In genomic region chr4:17812125-17812524, GRCh38 we compare ENCODE assay signal across 10 cellular contexts. TPM values are rescaled to one million over a fixed set of nuclear protein-coding genes. Genes with fewer than 3 reads are reported as not detected.
DNase-seq lines count a peak whose midpoint lies in the region; ATAC-seq and TF ChIP-seq lines count a peak whose summit lies in the region.
"Had no signal": no experiment of that assay in that cellular context is flagged by ENCODE, and none has a peak within 500 bp of the region (broad histone marks: within the 10 kb centered on the region; RNA-seq: fewer than 3 reads in every experiment).

No MANE protein-coding gene starts in this region.

- POLR2A ChIA-PET in BJ (lab: Charles Lee) (no interaction called here), HEK293 (lab: Yijun Ruan, JAX) (no interaction called here)
- POLR2A ChIA-PET in activated CD4-positive, alpha-beta memory T cell treated with anti-CD3 and anti-CD28 coated beads for 36 hours (lab: Charles Lee) = interaction anchor here (1.6 kb wide), 1 partner anchor 234 kb away, joined by 4 read pairs; no protein-coding TSS in a partner anchor

- H3K27ac ChIP-seq in HEK293 (ENCODE audit: extremely low read depth, low read depth, low read length) (no peak overlapping the region), coronary artery (no peak overlapping the region)

- peak overlapping the region; percentile 94 for H3K4me3 Mint-ChIP-seq in activated CD4-positive, alpha-beta memory T cell treated with anti-CD3 and anti-CD28 coated beads for 36 hours

- peaks cover 31% of the 10 kb centered on the region for H3K4me1 Mint-ChIP-seq in activated CD4-positive, alpha-beta memory T cell treated with anti-CD3 and anti-CD28 coated beads for 36 hours (ENCODE audit: low read depth)

- H3K9me3 Mint-ChIP-seq in activated CD4-positive, alpha-beta memory T cell treated with anti-CD3 and anti-CD28 coated beads for 36 hours = no peaks in the 10 kb centered on the region

- H3K9me3 ChIP-seq in HEK293 (ENCODE audit: control insufficient read depth, insufficient read depth, low read depth, low read length) = no peaks in the 10 kb centered on the region
- H3K9me3 ChIP-seq in iPS-15b (ENCODE audit: control insufficient read depth, insufficient read depth, low read length) = no peaks in the 10 kb centered on the region

- H3K27me3 ChIP-seq in BJ (ENCODE audit: control insufficient read depth, insufficient read depth, low read length) = no peaks in the 10 kb centered on the region
- H3K27me3 ChIP-seq in iPS-15b (ENCODE audit: control insufficient read depth, insufficient read depth, low read length) = no peaks in the 10 kb centered on the region

- CTCF ChIA-PET in BJ (lab: Yijun Ruan, JAX) (interaction anchor here (1.0 kb wide), 1 partner anchor 263 kb away, joined by 3 read pairs; no protein-coding TSS in a partner anchor), HEK293 (lab: Yijun Ruan, JAX) (interaction anchor here (0.6 kb wide), 1 partner anchor 208 kb away, joined by 3 read pairs; no protein-coding TSS in a partner anchor)
- CTCF ChIA-PET in activated CD4-positive, alpha-beta memory T cell treated with anti-CD3 and anti-CD28 coated beads for 36 hours (lab: Charles Lee) = no interaction called here

- TF ChIP-seq CTCF in BJ (IDR thresholded peaks at IDR 0.05; ENCODE audit: insufficient read depth, low read depth, low read length) = no peak
- no peak for TF ChIP-seq CTCF in HEK293 (tag by site-specific recombination; IDR thresholded peaks at IDR 0.05)
- no peak for TF ChIP-seq CTCF in coronary artery (IDR thresholded peaks at IDR 0.05)

- H3K36me3 Mint-ChIP-seq in activated CD4-positive, alpha-beta memory T cell treated with anti-CD3 and anti-CD28 coated beads for 36 hours = peaks cover 54% of the 10 kb centered on the region

- intact Hi-C loops in activated CD4-positive, alpha-beta memory T cell treated with anti-CD3 and anti-CD28 coated beads for 36 hours (cut with micrococcal nuclease) = loop anchor here (5.0 kb wide), 1 partner anchor 1585 kb away; the partner anchor contains the start of gene TAPT1

- peak overlapping the region; percentile 55 for H3K4me3 ChIP-seq in BJ (ENCODE audit: low read depth, low read length)
- peak overlapping the region; percentile 91 for H3K4me3 ChIP-seq in HEK293 (ENCODE audit: low read depth, low read length)
- H3K4me3 ChIP-seq in iPS-15b (ENCODE audit: low read depth, low read length) = peak overlapping the region; percentile 76
- no peak overlapping the region for H3K4me3 ChIP-seq in coronary artery

- peak overlapping the region; percentile 97 for H3K27ac Mint-ChIP-seq in activated CD4-positive, alpha-beta memory T cell treated with anti-CD3 and anti-CD28 coated beads for 36 hours

- H3K36me3 ChIP-seq in BJ (ENCODE audit: control insufficient read depth, insufficient read depth, low read length) (no peaks in the 10 kb centered on the region), HEK293 (ENCODE audit: control insufficient read depth in 2 of 2, insufficient read depth in 1 of 2, low read length in 2 of 2) (peaks cover 9 to 48% of the 10 kb centered on the region in 2 experiments; a peak in 2 of 3 replicates), iPS-15b (ENCODE audit: control insufficient read depth, insufficient read depth, low read length) (peaks cover 7% of the 10 kb centered on the region)

- no peaks in the 10 kb centered on the region for H3K27me3 Mint-ChIP-seq in activated CD4-positive, alpha-beta memory T cell treated with anti-CD3 and anti-CD28 coated beads for 36 hours

- H3K9ac ChIP-seq in iPS-15b (ENCODE audit: low read depth, low read length) = no peak overlapping the region

- H3K4me1 ChIP-seq in HEK293 (ENCODE audit: control insufficient read depth, insufficient read depth, low read length) (no peaks in the 10 kb centered on the region), iPS-15b (ENCODE audit: control insufficient read depth, insufficient read depth, low read length) (peaks cover 8% of the 10 kb centered on the region)

- DNase-seq in BJ (ENCODE audit: low read depth) = no peak
- DNase-seq in activated CD4-positive, alpha-beta memory T cell treated with anti-CD3 and anti-CD28 coated beads for 36 hours = no peak
- DNase-seq in NCI-H1436 treated with DMSO at 0.1 percent for 48 hours (lab: John Stamatoyannopoulos, UW) = no peak
- DNase-seq in coronary artery (ENCODE audit: low spot score) = no peak
- no peak for DNase-seq in NCI-H526 treated with DMSO at 0.1 percent for 48 hours (lab: John Stamatoyannopoulos, UW)
- DNase-seq: NCI-H510A, right cardiac atrium had no signal

- ATAC-seq in GM19452 (IDR thresholded peaks at IDR 0.05; ENCODE audit: unreplicated experiment) = no peak
- ATAC-seq: right cardiac atrium had no signal

TF ChIP-seq in HEK293, 187 proteins besides CTCF, POLR2A, EP300 and RAD21:
- no peak for TF ChIP-seq ZNF214 (tag by site-specific recombination; IDR thresholded peaks at IDR 0.05; ENCODE audit: borderline replicate concordance)
- TF ChIP-seq ZNF664 (tag by site-specific recombination; IDR thresholded peaks at IDR 0.05) = no peak
- TF ChIP-seq, protein P1, sequence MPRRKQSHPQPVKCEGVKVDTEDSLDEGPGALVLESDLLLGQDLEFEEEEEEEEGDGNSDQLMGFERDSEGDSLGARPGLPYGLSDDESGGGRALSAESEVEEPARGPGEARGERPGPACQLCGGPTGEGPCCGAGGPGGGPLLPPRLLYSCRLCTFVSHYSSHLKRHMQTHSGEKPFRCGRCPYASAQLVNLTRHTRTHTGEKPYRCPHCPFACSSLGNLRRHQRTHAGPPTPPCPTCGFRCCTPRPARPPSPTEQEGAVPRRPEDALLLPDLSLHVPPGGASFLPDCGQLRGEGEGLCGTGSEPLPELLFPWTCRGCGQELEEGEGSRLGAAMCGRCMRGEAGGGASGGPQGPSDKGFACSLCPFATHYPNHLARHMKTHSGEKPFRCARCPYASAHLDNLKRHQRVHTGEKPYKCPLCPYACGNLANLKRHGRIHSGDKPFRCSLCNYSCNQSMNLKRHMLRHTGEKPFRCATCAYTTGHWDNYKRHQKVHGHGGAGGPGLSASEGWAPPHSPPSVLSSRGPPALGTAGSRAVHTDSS (tag by site-specific recombination; IDR thresholded peaks at IDR 0.05) = peak; percentile 79
- TF ChIP-seq, protein P2, sequence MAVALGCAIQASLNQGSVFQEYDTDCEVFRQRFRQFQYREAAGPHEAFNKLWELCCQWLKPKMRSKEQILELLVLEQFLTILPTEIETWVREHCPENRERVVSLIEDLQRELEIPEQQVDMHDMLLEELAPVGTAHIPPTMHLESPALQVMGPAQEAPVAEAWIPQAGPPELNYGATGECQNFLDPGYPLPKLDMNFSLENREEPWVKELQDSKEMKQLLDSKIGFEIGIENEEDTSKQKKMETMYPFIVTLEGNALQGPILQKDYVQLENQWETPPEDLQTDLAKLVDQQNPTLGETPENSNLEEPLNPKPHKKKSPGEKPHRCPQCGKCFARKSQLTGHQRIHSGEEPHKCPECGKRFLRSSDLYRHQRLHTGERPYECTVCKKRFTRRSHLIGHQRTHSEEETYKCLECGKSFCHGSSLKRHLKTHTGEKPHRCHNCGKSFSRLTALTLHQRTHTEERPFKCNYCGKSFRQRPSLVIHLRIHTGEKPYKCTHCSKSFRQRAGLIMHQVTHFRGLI (tag by site-specific recombination; IDR thresholded peaks at IDR 0.05) = no peak
- TF ChIP-seq EGR2 (tag by site-specific recombination; IDR thresholded peaks at IDR 0.05; ENCODE audit: low read depth) = no peak

RNA-seq across cellular contexts. Expression of gene NCAPG, which starts 1.3 kb away (rescaled TPM):
- polyA plus RNA-seq in BJ (2011; rRNA removed) = 7.8 and 14.4 TPM in 2 replicates
- 5.9 and 6.1 TPM in 2 replicates for polyA minus RNA-seq in BJ (2011; rRNA and poly(A)+ RNA removed)
- 10 to 100 TPM; 76.7 to 79.8 TPM for total RNA-seq in activated CD4-positive, alpha-beta memory T cell treated with anti-CD3 and anti-CD28 coated beads for 36 hours

RNA-seq across cellular contexts. Expression of gene DCAF16, which starts 1.6 kb away (rescaled TPM):
- 20.6 and 21.3 TPM in 2 replicates for polyA plus RNA-seq in BJ (2011; rRNA removed)
- 12.0 and 12.3 TPM in 2 replicates for polyA minus RNA-seq in BJ (2011; rRNA and poly(A)+ RNA removed)
- 10 to 100 TPM; 33.9 to 34.1 TPM for total RNA-seq in activated CD4-positive, alpha-beta memory T cell treated with anti-CD3 and anti-CD28 coated beads for 36 hours

RNA-seq across cellular contexts. Expression of gene FAM184B, which starts 30.7 kb away (rescaled TPM):
- polyA plus RNA-seq in BJ (2011; rRNA removed) = 0.01 and 0.02 TPM in 2 replicates
- polyA minus RNA-seq in BJ (2011; rRNA and poly(A)+ RNA removed) = 0.05 TPM in 1 of 2 replicates, not detected in the other
- total RNA-seq in activated CD4-positive, alpha-beta memory T cell treated with anti-CD3 and anti-CD28 coated beads for 36 hours = not detected
- total RNA-seq: right cardiac atrium had no signal
